Comparison of ENCODE assay signal across 20 cellular contexts in the genomic region with DNA sequence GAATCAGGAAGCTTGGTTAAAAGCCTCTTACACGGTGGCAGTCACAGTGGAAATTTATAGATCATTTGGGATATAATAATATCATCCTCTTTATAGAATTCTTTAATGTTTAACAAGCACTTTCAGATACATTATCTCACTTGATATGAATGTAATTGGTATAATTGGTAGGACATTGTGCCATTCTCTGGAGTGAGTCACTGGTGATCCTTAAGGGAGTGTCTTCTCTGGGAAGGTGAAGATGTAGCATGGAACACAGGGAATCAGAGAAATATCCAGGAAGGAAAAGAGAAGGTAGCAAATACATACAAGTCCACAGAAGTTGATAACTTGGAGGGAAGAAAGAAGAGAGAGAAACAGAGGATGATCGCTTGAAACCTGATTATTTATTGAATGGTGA. TPM values are rescaled to one million over a fixed set of nuclear protein-coding genes. Genes with fewer than 3 reads are reported as not detected.
DNase-seq lines count a peak whose midpoint lies in the region; ATAC-seq and TF ChIP-seq lines count a peak whose summit lies in the region.
"Had no signal": no experiment of that assay in that cellular context is flagged by ENCODE, and none has a peak within 500 bp of the region (broad histone marks: within the 10 kb centered on the region; RNA-seq: fewer than 3 reads in every experiment).

No MANE protein-coding gene starts in this region.

- H3K36me3 Mint-ChIP-seq in MCF 10A (ENCODE audit: insufficient read depth, unreplicated experiment): no peaks in the 10 kb centered on the region

- no TSS peak for BruUV-seq in MCF 10A (replicated peaks; lab: Mats Ljungman, UMichigan)

- no peak overlapping the region for H3K27ac ChIP-seq in breast epithelium
- H3K27ac ChIP-seq: GM23248 had no signal

- H3K9me3 Mint-ChIP-seq in MCF 10A (ENCODE audit: unreplicated experiment): no peaks in the 10 kb centered on the region

- H3K4me1 ChIP-seq in breast epithelium: no peaks in the 10 kb centered on the region

- H3K27ac Mint-ChIP-seq in MCF 10A (ENCODE audit: low read depth, unreplicated experiment): no peak overlapping the region
- H3K27ac Mint-ChIP-seq: CD4-positive, alpha-beta T cell had no signal

- ATAC-seq in HG03354 (IDR thresholded peaks at IDR 0.05; ENCODE audit: poor library complexity, severe bottlenecking, unreplicated experiment): no peak
- no peak for ATAC-seq in sciatic nerve
- ATAC-seq in HG03432 (IDR thresholded peaks at IDR 0.05; ENCODE audit: unreplicated experiment): no peak
- ATAC-seq: HCT116, HepG2 had no signal

- H3K36me3 ChIP-seq in breast epithelium: no peaks in the 10 kb centered on the region

- peak; percentile 23 for DNase-seq in MCF 10A (ENCODE audit: unreplicated experiment)
- DNase-seq in breast epithelium (ENCODE audit: low spot score in 2 of 2): no peak
- peak; percentile 48 for DNase-seq in NCI-H69 (lab: John Stamatoyannopoulos, UW)
- peak; percentile 83 for DNase-seq in epithelial cell of esophagus (ENCODE audit: low read depth)
- DNase-seq in NCI-H2107 (lab: John Stamatoyannopoulos, UW): no peak
- no peak for DNase-seq in sciatic nerve (ENCODE audit: low spot score)
- DNase-seq: CD4-positive, alpha-beta T cell; DMS153; GF-D8; GM23248; KBM-7; NCI-H2029 treated with DMSO at 0.1 percent for 48 hours; NCI-H345; NCI-H524 treated with DMSO at 0.1 percent for 48 hours; NK-92 treated with Interleukin-12 subunit alpha and Interleukin-12 subunit beta, amount 100 ng/mL, for 24 hours had no signal

- CTCF ChIA-PET in MCF 10A (lab: Yijun Ruan, JAX): no interaction called here

- intact Hi-C loops in MCF 10A (cut with micrococcal nuclease) (no loop called here), breast epithelium (cut with DNase I; ENCODE audit: low total_unique reads) (no loop called here), sciatic nerve (cut with DNase I) (no loop called here)

- no peaks in the 10 kb centered on the region for H3K9me3 ChIP-seq in breast epithelium

- no peak overlapping the region for H3K4me3 Mint-ChIP-seq in MCF 10A (ENCODE audit: unreplicated experiment)
- H3K4me3 Mint-ChIP-seq: CD4-positive, alpha-beta T cell had no signal

- H3K4me3 ChIP-seq in breast epithelium: no peak overlapping the region
- H3K4me3 ChIP-seq in epithelial cell of esophagus (ENCODE audit: low read length): no peak overlapping the region
- H3K4me3 ChIP-seq: GM23248 had no signal

- no peaks in the 10 kb centered on the region for H3K27me3 Mint-ChIP-seq in MCF 10A (ENCODE audit: insufficient read depth, unreplicated experiment)
- H3K27me3 Mint-ChIP-seq: CD4-positive, alpha-beta T cell had no signal

- POLR2A ChIA-PET in MCF 10A (lab: Yijun Ruan, JAX): interaction anchor here (1.2 kb wide), 1 partner anchor 9 kb away, joined by 3 read pairs; no protein-coding TSS in a partner anchor

- TF ChIP-seq POLR2A in breast epithelium (IDR thresholded peaks at IDR 0.05): no peak

- TF ChIP-seq CTCF in MCF 10A (IDR thresholded peaks at IDR 0.05; ENCODE audit: unreplicated experiment) (no peak), breast epithelium (IDR thresholded peaks at IDR 0.05) (no peak), epithelial cell of esophagus (IDR thresholded peaks at IDR 0.05; ENCODE audit: insufficient read depth, low read depth, low read length, missing control alignments) (no peak)

- H3K4me1 Mint-ChIP-seq in MCF 10A (ENCODE audit: insufficient read depth, unreplicated experiment): peaks cover 11% of the 10 kb centered on the region

- H3K27me3 ChIP-seq in breast epithelium: no peaks in the 10 kb centered on the region

RNA-seq across cellular contexts. Expression of a gene that starts 9.8 kb away (rescaled TPM):
- total RNA-seq in MCF 10A (2022) (9.8 and 11.1 TPM in 2 replicates), breast epithelium (10 to 100 TPM in 2 of 3 donors, under 1 TPM in 1; 0.48 to 36.9 (median 32.1) TPM), sciatic nerve (8.8 TPM)
- total RNA-seq: CD4-positive, alpha-beta T cell; GM23248; HepG2; T-helper 1 cell treated with Interleukin-12 subunit alpha and Interleukin-12 subunit beta and Interleukin-4 antibody, amounts not matched to agents 30 ng/mL and 1 ng/mL, for 36 hours had no signal

Comparison
In these comparisons a context has a peak if more than half of its experiments do, and no peak if none do; other contexts are left out.
1. DNase-seq: peak in MCF 10A (single experiment), NCI-H69 (single experiment) and epithelial cell of esophagus (single experiment); none in breast epithelium (0 of 2), NCI-H2107 (single experiment) and sciatic nerve (single experiment).